Comparison of ENCODE assay signal across 8 cellular contexts in genomic region chr17:4142107-4142900, GRCh38. TPM values are rescaled to one million over a fixed set of nuclear protein-coding genes. Genes with fewer than 3 reads are reported as not detected.
A peak's percentile ranks its signal among the peaks of the same experiment; 100 is the strongest.
DNase-seq lines count a peak whose midpoint lies in the region; ATAC-seq, FAIRE-seq and TF ChIP-seq lines count a peak whose summit lies in the region.

No MANE protein-coding gene starts in this region.

- peaks cover 14% of the 10 kb centered on the region for H3K79me1 ChIP-seq in trophoblast cell (ENCODE audit: low read length)

- FAIRE-seq in GM12892 (lab: Jason Lieb, UNC), result no peak

- H3K4me1 Mint-ChIP-seq in Caco-2 (ENCODE audit: low read depth, unreplicated experiment), result peaks cover 13% of the 10 kb centered on the region
- peaks cover 39% of the 10 kb centered on the region for H3K4me1 Mint-ChIP-seq in activated T-helper 17 cell treated with anti-CD3 and anti-CD28 coated beads, Interleukin-2, amount 50 U/mL, for 72 hours

- H4K8ac ChIP-seq in trophoblast cell (ENCODE audit: low read depth, low read length), result peak overlapping the region; percentile 90

- POLR2A ChIA-PET in Caco-2 (lab: Charles Lee), result interaction anchor here (0.7 to 0.8 kb wide), 2 partner anchors 98 to 138 kb away, joined by 3 read pairs; no protein-coding TSS in a partner anchor

- peak in 1 of 2 experiments; percentile 5 for DNase-seq in Caco-2
- peak; percentile 45 for DNase-seq in germinal center (ENCODE audit: low spot score)
- peak; percentile 13 to 61 for DNase-seq in trophoblast cell
- DNase-seq in GM12892 (ENCODE audit: insufficient read length), result no peak
- no peak for DNase-seq in H4 (ENCODE audit: low spot score)

- peak overlapping the region; percentile 80 for H4K91ac ChIP-seq in trophoblast cell (ENCODE audit: low read depth, low read length)

- H3K36me3 ChIP-seq in Caco-2 (ENCODE audit: control insufficient read depth, insufficient read depth, low read length), result no peaks in the 10 kb centered on the region
- peaks cover 17% of the 10 kb centered on the region; the same call in 1 of the 2 replicates for H3K36me3 ChIP-seq in KOPT-K1 (ENCODE audit: insufficient read depth, low read length)
- peaks cover 0 to 4% of the 10 kb centered on the region in 2 experiments for H3K36me3 ChIP-seq in trophoblast cell (ENCODE audit: control insufficient read depth in 1 of 2, insufficient read depth in 2 of 2, low read length in 2 of 2)

- no peaks in the 10 kb centered on the region for H3K27me3 Mint-ChIP-seq in Caco-2 (ENCODE audit: insufficient read depth, unreplicated experiment)
- H3K27me3 Mint-ChIP-seq in activated T-helper 17 cell treated with anti-CD3 and anti-CD28 coated beads, Interleukin-2, amount 50 U/mL, for 72 hours, result no peaks in the 10 kb centered on the region

- peak overlapping the region; percentile 66 for H3K4ac ChIP-seq in trophoblast cell (ENCODE audit: low read depth, low read length)

- BruUV-seq in Caco-2 (replicated peaks; lab: Mats Ljungman, UMichigan), result no TSS peak

- peak overlapping the region; percentile 82 for H3K4me3 Mint-ChIP-seq in Caco-2 (ENCODE audit: unreplicated experiment)
- peak overlapping the region; percentile 100 for H3K4me3 Mint-ChIP-seq in activated T-helper 17 cell treated with anti-CD3 and anti-CD28 coated beads, Interleukin-2, amount 50 U/mL, for 72 hours

- CTCF ChIA-PET in Caco-2 (lab: Charles Lee), result interaction anchor here (0.5 to 0.7 kb wide), 2 partner anchors 119 to 123 kb away, joined by 4 to 8 read pairs; no protein-coding TSS in a partner anchor

- H3K4me3 ChIP-seq in Caco-2 (ENCODE audit: low read depth, low read length) (peak overlapping the region; percentile 81), trophoblast cell (ENCODE audit: low read depth, low read length) (peak overlapping the region; percentile 99)

- peak overlapping the region; percentile 41 for H4K12ac ChIP-seq in trophoblast cell (ENCODE audit: low read depth, low read length)

- peak; percentile 20 for ATAC-seq in GM21515 (IDR thresholded peaks at IDR 0.05; ENCODE audit: unreplicated experiment)
- peak; percentile 7 for ATAC-seq in activated T-helper 17 cell treated with anti-CD3 and anti-CD28 coated beads, Interleukin-2, amount 50 U/mL, for 72 hours (replicated peaks)

- H3K27ac Mint-ChIP-seq in Caco-2 (ENCODE audit: unreplicated experiment), result peak overlapping the region; percentile 97
- peak overlapping the region; percentile 100 for H3K27ac Mint-ChIP-seq in activated T-helper 17 cell treated with anti-CD3 and anti-CD28 coated beads, Interleukin-2, amount 50 U/mL, for 72 hours

- H3K27me3 ChIP-seq in Caco-2 (replicated peaks; ENCODE audit: control insufficient read depth, insufficient read depth, low read length), result no peaks in the 10 kb centered on the region
- no peaks in the 10 kb centered on the region for H3K27me3 ChIP-seq in trophoblast cell (ENCODE audit: insufficient read depth, low read length)

- no peak for TF ChIP-seq CTCF in Caco-2 (IDR thresholded peaks at IDR 0.05; ENCODE audit: insufficient read depth in 1 of 2, low read depth in 1 of 2, low read length in 1 of 2, severe bottlenecking in 1 of 2, unreplicated experiment in 1 of 2)

- peak overlapping the region; percentile 48 for H2BK120ac ChIP-seq in trophoblast cell (ENCODE audit: insufficient read depth, low read length, poor library complexity)

- intact Hi-C loops in Caco-2 (cut with micrococcal nuclease; ENCODE audit: unreplicated experiment), result no loop called here

- H3K9me3 ChIP-seq in Caco-2 (no peaks in the 10 kb centered on the region), KOPT-K1 (ENCODE audit: insufficient read depth, low read length, poor library complexity, severe bottlenecking) (no peaks in the 10 kb centered on the region), trophoblast cell (ENCODE audit: insufficient read depth, low read depth, low read length) (peaks cover 2% of the 10 kb centered on the region)

- peak overlapping the region; percentile 32 for H2AK5ac ChIP-seq in trophoblast cell (ENCODE audit: low read length)

- peak overlapping the region; percentile 58 for H2AFZ ChIP-seq in trophoblast cell (ENCODE audit: insufficient read depth, low read length, poor library complexity)

- H3K9ac ChIP-seq in trophoblast cell (ENCODE audit: low read length), result peak overlapping the region; percentile 94

- peaks cover 4% of the 10 kb centered on the region for H3K4me1 ChIP-seq in Caco-2
- H3K4me1 ChIP-seq in trophoblast cell (ENCODE audit: control insufficient read depth in 1 of 2, insufficient read depth in 2 of 2, low read length in 2 of 2), result peaks cover 0 to 2% of the 10 kb centered on the region in 2 experiments

- no peak overlapping the region for H2BK12ac ChIP-seq in trophoblast cell (ENCODE audit: low read length)

- peaks cover 7% of the 10 kb centered on the region for H3K36me3 Mint-ChIP-seq in Caco-2 (ENCODE audit: insufficient read depth, unreplicated experiment)
- H3K36me3 Mint-ChIP-seq in activated T-helper 17 cell treated with anti-CD3 and anti-CD28 coated beads, Interleukin-2, amount 50 U/mL, for 72 hours (ENCODE audit: low read depth), result peaks cover 23% of the 10 kb centered on the region

- no peaks in the 10 kb centered on the region for H3K9me3 Mint-ChIP-seq in Caco-2 (ENCODE audit: unreplicated experiment)
- no peaks in the 10 kb centered on the region for H3K9me3 Mint-ChIP-seq in activated T-helper 17 cell treated with anti-CD3 and anti-CD28 coated beads, Interleukin-2, amount 50 U/mL, for 72 hours

- H3K23ac ChIP-seq in trophoblast cell (ENCODE audit: low read length), result no peak overlapping the region

- WGBS in trophoblast cell (ENCODE audit: extremely low coverage, insufficient coverage, insufficient read length), result no CpG with 5 or more reads among the region's 56 CpGs

- H3K14ac ChIP-seq in trophoblast cell (ENCODE audit: low read length), result peak overlapping the region; percentile 63

- H3K4me2 ChIP-seq in trophoblast cell (ENCODE audit: low read length), result peak overlapping the region; percentile 94

- H2BK5ac ChIP-seq in trophoblast cell (ENCODE audit: low read depth, low read length, poor library complexity), result peak overlapping the region; percentile 47

- H3K27ac ChIP-seq in KOPT-K1 (ENCODE audit: low read depth, low read length, poor library complexity, severe bottlenecking), result peak overlapping the region; percentile 90
- H3K27ac ChIP-seq in trophoblast cell (ENCODE audit: low read depth, low read length), result peak overlapping the region; percentile 52

- peak overlapping the region; percentile 72 for H3K18ac ChIP-seq in trophoblast cell (ENCODE audit: low read length)

- H3K79me2 ChIP-seq in trophoblast cell (ENCODE audit: control insufficient read depth, insufficient read depth, low read length, poor library complexity), result peaks cover 10% of the 10 kb centered on the region

- TF ChIP-seq POLR2A in GM12892 (IDR thresholded peaks at IDR 0.05; ENCODE audit: low read depth, low read length), result no peak

RNA-seq across cellular contexts. Expression of gene ZZEF1, which starts 0.5 kb away (rescaled TPM):
- total RNA-seq in Caco-2 (2022), result 21.9 and 22.9 TPM in 2 replicates
- 10 to 100 TPM; 48.1 to 48.2 TPM for total RNA-seq in activated T-helper 17 cell treated with anti-CD3 and anti-CD28 coated beads, Interleukin-2, amount 50 U/mL, for 72 hours
- polyA plus RNA-seq in trophoblast cell (2013), result 19.6 and 20.6 TPM in 2 replicates
- 17.7 TPM for polyA plus RNA-seq in GM12892 (2012; ENCODE audit: missing spikeins)
- 5.6 and 7.0 TPM in 2 replicates for total RNA-seq in H4 (2014; rRNA removed; shearing (Covaris generic))

RNA-seq across cellular contexts. Expression of gene CYB5D2, which starts 0.7 kb away (rescaled TPM):
- 5.6 and 6.1 TPM in 2 replicates for total RNA-seq in Caco-2 (2022)
- total RNA-seq in activated T-helper 17 cell treated with anti-CD3 and anti-CD28 coated beads, Interleukin-2, amount 50 U/mL, for 72 hours, result 1 to 10 TPM; 6.6 to 8.4 TPM
- 7.4 and 8.1 TPM in 2 replicates for polyA plus RNA-seq in trophoblast cell (2013)
- polyA plus RNA-seq in GM12892 (2012; ENCODE audit: missing spikeins), result 7.7 TPM
- 16.1 and 22.3 TPM in 2 replicates for total RNA-seq in H4 (2014; rRNA removed; shearing (Covaris generic))

Comparison
In these comparisons a context has a peak if more than half of its experiments do, and no peak if none do; other contexts are left out.
1. DNase-seq: peak in germinal center (single experiment) and trophoblast cell (2 of 2); none in GM12892 (single experiment) and H4 (single experiment).